ENCODE assay signal across 1 cellular context in the genomic region with DNA sequence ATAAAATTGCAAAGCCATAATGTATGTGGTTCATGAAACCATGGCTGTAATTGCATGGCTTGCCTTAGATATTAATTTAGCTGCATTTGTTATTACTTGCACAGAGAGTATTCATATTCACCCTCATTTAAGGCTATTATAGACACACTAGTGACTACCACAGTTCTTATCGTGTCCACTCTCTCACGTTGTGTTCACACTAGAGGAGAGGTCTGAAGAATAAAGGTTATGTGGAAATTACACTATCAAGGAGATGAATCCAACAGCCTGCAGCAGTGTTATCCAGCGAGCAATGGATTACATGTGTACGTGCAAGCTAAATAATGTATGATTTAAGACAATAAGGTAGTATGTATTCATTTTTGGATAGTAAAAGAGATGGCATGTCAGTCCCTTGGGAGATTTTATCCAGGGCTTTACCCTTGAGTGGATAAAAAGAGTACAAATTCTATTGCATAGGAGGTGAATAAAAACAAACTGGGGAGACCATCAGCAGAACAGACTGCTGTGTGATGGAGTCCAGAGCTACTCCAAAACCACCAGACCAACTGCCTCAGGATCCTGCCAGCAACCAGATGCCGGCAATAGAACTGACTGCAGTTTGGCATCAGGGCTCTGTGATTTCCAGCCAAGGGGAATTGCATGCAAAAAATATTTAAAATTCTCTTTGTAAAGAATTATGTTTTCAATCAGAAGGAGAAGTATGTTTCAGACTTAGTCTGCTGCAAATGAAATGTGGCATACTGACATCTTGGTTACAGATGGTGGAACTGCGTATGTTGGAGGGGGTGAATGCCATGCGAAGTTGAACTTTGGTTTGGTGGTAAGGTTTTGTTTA.
TF ChIP-seq lines count a peak whose summit lies in the region.

No MANE protein-coding gene starts in this region.

TF ChIP-seq in H1, 55 proteins besides CTCF, POLR2A, EP300 and RAD21:
- no peak for TF ChIP-seq BACH1 (IDR thresholded peaks at IDR 0.05; ENCODE audit: low read length)
- TF ChIP-seq KDM1A (IDR thresholded peaks at IDR 0.05; ENCODE audit: borderline replicate concordance, low read length) = no peak
- TF ChIP-seq JUN (IDR thresholded peaks at IDR 0.05; ENCODE audit: low read depth, low read length) = no peak
- TF ChIP-seq EZH2 (IDR thresholded peaks at IDR 0.05; ENCODE audit: low read depth, low read length, severe bottlenecking) = no peak
- TF ChIP-seq TCF12 (IDR thresholded peaks at IDR 0.05; ENCODE audit: low read depth, low read length) = no peak
- TF ChIP-seq SIRT6 (IDR thresholded peaks at IDR 0.05; ENCODE audit: low read length) = no peak
- TF ChIP-seq, protein P1, sequence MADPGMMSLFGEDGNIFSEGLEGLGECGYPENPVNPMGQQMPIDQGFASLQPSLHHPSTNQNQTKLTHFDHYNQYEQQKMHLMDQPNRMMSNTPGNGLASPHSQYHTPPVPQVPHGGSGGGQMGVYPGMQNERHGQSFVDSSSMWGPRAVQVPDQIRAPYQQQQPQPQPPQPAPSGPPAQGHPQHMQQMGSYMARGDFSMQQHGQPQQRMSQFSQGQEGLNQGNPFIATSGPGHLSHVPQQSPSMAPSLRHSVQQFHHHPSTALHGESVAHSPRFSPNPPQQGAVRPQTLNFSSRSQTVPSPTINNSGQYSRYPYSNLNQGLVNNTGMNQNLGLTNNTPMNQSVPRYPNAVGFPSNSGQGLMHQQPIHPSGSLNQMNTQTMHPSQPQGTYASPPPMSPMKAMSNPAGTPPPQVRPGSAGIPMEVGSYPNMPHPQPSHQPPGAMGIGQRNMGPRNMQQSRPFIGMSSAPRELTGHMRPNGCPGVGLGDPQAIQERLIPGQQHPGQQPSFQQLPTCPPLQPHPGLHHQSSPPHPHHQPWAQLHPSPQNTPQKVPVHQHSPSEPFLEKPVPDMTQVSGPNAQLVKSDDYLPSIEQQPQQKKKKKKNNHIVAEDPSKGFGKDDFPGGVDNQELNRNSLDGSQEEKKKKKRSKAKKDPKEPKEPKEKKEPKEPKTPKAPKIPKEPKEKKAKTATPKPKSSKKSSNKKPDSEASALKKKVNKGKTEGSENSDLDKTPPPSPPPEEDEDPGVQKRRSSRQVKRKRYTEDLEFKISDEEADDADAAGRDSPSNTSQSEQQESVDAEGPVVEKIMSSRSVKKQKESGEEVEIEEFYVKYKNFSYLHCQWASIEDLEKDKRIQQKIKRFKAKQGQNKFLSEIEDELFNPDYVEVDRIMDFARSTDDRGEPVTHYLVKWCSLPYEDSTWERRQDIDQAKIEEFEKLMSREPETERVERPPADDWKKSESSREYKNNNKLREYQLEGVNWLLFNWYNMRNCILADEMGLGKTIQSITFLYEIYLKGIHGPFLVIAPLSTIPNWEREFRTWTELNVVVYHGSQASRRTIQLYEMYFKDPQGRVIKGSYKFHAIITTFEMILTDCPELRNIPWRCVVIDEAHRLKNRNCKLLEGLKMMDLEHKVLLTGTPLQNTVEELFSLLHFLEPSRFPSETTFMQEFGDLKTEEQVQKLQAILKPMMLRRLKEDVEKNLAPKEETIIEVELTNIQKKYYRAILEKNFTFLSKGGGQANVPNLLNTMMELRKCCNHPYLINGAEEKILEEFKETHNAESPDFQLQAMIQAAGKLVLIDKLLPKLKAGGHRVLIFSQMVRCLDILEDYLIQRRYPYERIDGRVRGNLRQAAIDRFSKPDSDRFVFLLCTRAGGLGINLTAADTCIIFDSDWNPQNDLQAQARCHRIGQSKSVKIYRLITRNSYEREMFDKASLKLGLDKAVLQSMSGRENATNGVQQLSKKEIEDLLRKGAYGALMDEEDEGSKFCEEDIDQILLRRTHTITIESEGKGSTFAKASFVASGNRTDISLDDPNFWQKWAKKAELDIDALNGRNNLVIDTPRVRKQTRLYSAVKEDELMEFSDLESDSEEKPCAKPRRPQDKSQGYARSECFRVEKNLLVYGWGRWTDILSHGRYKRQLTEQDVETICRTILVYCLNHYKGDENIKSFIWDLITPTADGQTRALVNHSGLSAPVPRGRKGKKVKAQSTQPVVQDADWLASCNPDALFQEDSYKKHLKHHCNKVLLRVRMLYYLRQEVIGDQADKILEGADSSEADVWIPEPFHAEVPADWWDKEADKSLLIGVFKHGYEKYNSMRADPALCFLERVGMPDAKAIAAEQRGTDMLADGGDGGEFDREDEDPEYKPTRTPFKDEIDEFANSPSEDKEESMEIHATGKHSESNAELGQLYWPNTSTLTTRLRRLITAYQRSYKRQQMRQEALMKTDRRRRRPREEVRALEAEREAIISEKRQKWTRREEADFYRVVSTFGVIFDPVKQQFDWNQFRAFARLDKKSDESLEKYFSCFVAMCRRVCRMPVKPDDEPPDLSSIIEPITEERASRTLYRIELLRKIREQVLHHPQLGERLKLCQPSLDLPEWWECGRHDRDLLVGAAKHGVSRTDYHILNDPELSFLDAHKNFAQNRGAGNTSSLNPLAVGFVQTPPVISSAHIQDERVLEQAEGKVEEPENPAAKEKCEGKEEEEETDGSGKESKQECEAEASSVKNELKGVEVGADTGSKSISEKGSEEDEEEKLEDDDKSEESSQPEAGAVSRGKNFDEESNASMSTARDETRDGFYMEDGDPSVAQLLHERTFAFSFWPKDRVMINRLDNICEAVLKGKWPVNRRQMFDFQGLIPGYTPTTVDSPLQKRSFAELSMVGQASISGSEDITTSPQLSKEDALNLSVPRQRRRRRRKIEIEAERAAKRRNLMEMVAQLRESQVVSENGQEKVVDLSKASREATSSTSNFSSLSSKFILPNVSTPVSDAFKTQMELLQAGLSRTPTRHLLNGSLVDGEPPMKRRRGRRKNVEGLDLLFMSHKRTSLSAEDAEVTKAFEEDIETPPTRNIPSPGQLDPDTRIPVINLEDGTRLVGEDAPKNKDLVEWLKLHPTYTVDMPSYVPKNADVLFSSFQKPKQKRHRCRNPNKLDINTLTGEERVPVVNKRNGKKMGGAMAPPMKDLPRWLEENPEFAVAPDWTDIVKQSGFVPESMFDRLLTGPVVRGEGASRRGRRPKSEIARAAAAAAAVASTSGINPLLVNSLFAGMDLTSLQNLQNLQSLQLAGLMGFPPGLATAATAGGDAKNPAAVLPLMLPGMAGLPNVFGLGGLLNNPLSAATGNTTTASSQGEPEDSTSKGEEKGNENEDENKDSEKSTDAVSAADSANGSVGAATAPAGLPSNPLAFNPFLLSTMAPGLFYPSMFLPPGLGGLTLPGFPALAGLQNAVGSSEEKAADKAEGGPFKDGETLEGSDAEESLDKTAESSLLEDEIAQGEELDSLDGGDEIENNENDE (IDR thresholded peaks at IDR 0.05; ENCODE audit: insufficient replicate concordance, low read length) = no peak
- TF ChIP-seq ASH2L (IDR thresholded peaks at IDR 0.05; ENCODE audit: low read length) = no peak
- TF ChIP-seq SRF (IDR thresholded peaks at IDR 0.05; ENCODE audit: low read depth, low read length) = no peak
- no peak for TF ChIP-seq CBX8 (IDR thresholded peaks at IDR 0.05; ENCODE audit: borderline replicate concordance, low read depth, low read length)
- TF ChIP-seq BCL11A (IDR thresholded peaks at IDR 0.05; ENCODE audit: low read depth in 2 of 2, low read length in 2 of 2) = no peak
- no peak for TF ChIP-seq GABPA (IDR thresholded peaks at IDR 0.05; ENCODE audit: borderline replicate concordance, insufficient read depth, low read length)
- TF ChIP-seq, protein P2, sequence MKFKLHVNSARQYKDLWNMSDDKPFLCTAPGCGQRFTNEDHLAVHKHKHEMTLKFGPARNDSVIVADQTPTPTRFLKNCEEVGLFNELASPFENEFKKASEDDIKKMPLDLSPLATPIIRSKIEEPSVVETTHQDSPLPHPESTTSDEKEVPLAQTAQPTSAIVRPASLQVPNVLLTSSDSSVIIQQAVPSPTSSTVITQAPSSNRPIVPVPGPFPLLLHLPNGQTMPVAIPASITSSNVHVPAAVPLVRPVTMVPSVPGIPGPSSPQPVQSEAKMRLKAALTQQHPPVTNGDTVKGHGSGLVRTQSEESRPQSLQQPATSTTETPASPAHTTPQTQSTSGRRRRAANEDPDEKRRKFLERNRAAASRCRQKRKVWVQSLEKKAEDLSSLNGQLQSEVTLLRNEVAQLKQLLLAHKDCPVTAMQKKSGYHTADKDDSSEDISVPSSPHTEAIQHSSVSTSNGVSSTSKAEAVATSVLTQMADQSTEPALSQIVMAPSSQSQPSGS (IDR thresholded peaks at IDR 0.05; ENCODE audit: low read length) = no peak
- no peak for TF ChIP-seq POU5F1 (IDR thresholded peaks at IDR 0.05; ENCODE audit: low read depth, low read length)
- TF ChIP-seq JUND (IDR thresholded peaks at IDR 0.05; ENCODE audit: low read length) = no peak
